In the genomic region with DNA sequence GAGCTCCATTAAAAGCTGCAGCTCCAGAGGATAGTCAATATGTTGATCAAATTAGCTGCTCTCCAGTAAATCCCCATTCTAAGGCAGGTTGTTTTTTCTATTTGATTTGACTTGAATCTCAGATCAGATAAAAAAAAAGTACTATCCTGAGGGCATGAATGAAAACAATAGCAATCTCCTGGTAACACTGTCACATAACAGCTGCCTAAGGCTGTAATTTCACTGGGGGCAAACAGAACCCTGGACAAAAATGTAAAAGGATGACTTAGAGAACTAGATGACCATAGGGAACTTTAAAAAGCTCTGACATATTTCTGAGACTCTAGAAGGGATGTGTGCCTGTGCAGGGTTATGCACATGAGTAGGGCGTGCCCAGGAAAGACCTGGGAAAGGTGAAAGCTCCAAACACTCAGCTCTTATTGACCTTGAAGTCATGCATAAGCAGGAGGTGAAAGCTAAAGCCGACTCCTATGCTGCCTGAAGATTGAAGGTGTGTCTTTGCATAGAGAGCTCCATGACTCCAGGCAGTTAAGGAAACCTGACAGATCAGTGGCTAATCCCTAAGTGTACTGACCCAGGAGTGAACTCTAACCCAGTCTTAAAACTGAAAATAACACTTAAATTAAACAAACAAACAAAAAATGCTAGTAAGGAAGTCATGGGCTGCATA, we compare ENCODE assay signal across 23 cellular contexts.
DNase-seq lines count a peak whose midpoint lies in the region; ATAC-seq and TF ChIP-seq lines count a peak whose summit lies in the region.
"Had no signal": no experiment of that assay in that cellular context is flagged by ENCODE, and none has a peak within 500 bp of the region (broad histone marks: within the 10 kb centered on the region; RNA-seq: fewer than 3 reads in every experiment).

No MANE protein-coding gene starts in this region.

- H3K4me1 ChIP-seq in RWPE2 (ENCODE audit: insufficient read depth, poor library complexity, severe bottlenecking) (peaks cover 15% of the 10 kb centered on the region), mesendoderm (ENCODE audit: control insufficient read depth, low read depth, low read length) (peaks cover 3% of the 10 kb centered on the region), mesenchymal stem cell (ENCODE audit: control insufficient read depth, insufficient read depth, low read depth, low read length) (no peaks in the 10 kb centered on the region)
- H3K4me1 ChIP-seq: right lobe of liver had no signal

- H3K9ac ChIP-seq in mesendoderm (ENCODE audit: low read length) (no peak overlapping the region), mesenchymal stem cell (ENCODE audit: low read length) (no peak overlapping the region)

- ATAC-seq in RWPE2 (ENCODE audit: low read depth), result peak; percentile 89
- no peak for ATAC-seq in GM18870 (IDR thresholded peaks at IDR 0.05; ENCODE audit: unreplicated experiment)
- ATAC-seq: natural killer cell, right lobe of liver, T-cell had no signal

- H3K4me2 ChIP-seq in mesendoderm (ENCODE audit: low read length) (no peak overlapping the region), mesenchymal stem cell (ENCODE audit: low read length, poor library complexity, severe bottlenecking) (no peak overlapping the region)

- peak; percentile 33 for DNase-seq in HPDE6-E6E7 (ENCODE audit: extremely low spot score)
- DNase-seq in NCI-H146 (lab: John Stamatoyannopoulos, UW), result peak; percentile 96
- no peak for DNase-seq in RWPE2 (ENCODE audit: low spot score)
- peak; percentile 53 for DNase-seq in mesendoderm
- no peak for DNase-seq in mesenchymal stem cell
- no peak for DNase-seq in stimulated activated CD4-positive, alpha-beta T cell treated with anti-CD3 and anti-CD28 coated beads, Interleukin-2, amount 100 ng/mL, for 24 hours
- no peak for DNase-seq in posterior cingulate gyrus
- DNase-seq: activated gamma-delta T cell treated with Interleukin-2 at 50 U/mL for 16 hours; activated T-cell treated with anti-CD3 and anti-CD28 coated beads, Interleukin-2, amount 50 U/mL, for 1 hour; adrenal gland; endodermal cell; H9; KBM-7; natural killer cell; NCI-H2029; NCI-H524 treated with DMSO at 0.1 percent for 48 hours; right lobe of liver; SHP77 treated with DMSO at 0.1 percent for 48 hours; stimulated activated CD8-positive, alpha-beta memory T cell treated with anti-CD3 and anti-CD28 coated beads, Interleukin-4, amount 100 ng/mL, for 48 hours; T-cell had no signal

- H2AFZ ChIP-seq in mesenchymal stem cell (ENCODE audit: low read depth, low read length), result no peak overlapping the region

- no peaks in the 10 kb centered on the region for H3K36me3 ChIP-seq in RWPE2 (ENCODE audit: low read depth)
- H3K36me3 ChIP-seq in mesendoderm (ENCODE audit: control insufficient read depth, insufficient read depth, low read length), result no peaks in the 10 kb centered on the region
- no peaks in the 10 kb centered on the region for H3K36me3 ChIP-seq in mesenchymal stem cell (ENCODE audit: control insufficient read depth in 1 of 2, insufficient read depth in 2 of 2, low read depth in 1 of 2, low read length in 2 of 2)
- H3K36me3 ChIP-seq: adrenal gland, right lobe of liver had no signal

- H2BK120ac ChIP-seq in mesendoderm (ENCODE audit: low read depth, low read length), result no peak overlapping the region
- no peak overlapping the region for H2BK120ac ChIP-seq in mesenchymal stem cell (ENCODE audit: low read depth, low read length)

- no CpG with 5 or more reads among the region's 2 CpGs for WGBS in mesendoderm (ENCODE audit: extremely low coverage, insufficient coverage, low lambda C conversion rate)
- WGBS in mesenchymal stem cell, result 83% methylated on average over 2 of the region's 2 CpGs

- intact Hi-C loops in posterior cingulate gyrus (cut with DNase I), result no loop called here

- no peak for TF ChIP-seq CTCF in RWPE2 (IDR thresholded peaks at IDR 0.05; ENCODE audit: poor library complexity, severe bottlenecking)

- no peak overlapping the region for H2BK5ac ChIP-seq in mesendoderm (ENCODE audit: low read length)
- H2BK5ac ChIP-seq in mesenchymal stem cell (ENCODE audit: low read depth, low read length, poor library complexity, severe bottlenecking), result no peak overlapping the region

- H2AK5ac ChIP-seq in mesendoderm (ENCODE audit: low read length) (no peak overlapping the region), mesenchymal stem cell (ENCODE audit: low read length, severe bottlenecking) (no peak overlapping the region)

- H3K23ac ChIP-seq in mesendoderm (ENCODE audit: low read length), result no peak overlapping the region
- no peak overlapping the region for H3K23ac ChIP-seq in mesenchymal stem cell (ENCODE audit: low read length in 2 of 2)

- no peak overlapping the region for H3K14ac ChIP-seq in mesenchymal stem cell (ENCODE audit: low read length in 2 of 2)

- no peaks in the 10 kb centered on the region for H3K27me3 ChIP-seq in RWPE2 (ENCODE audit: insufficient read depth, poor library complexity, severe bottlenecking)
- H3K27me3 ChIP-seq in mesendoderm (ENCODE audit: insufficient read depth, low read length, poor library complexity), result no peaks in the 10 kb centered on the region
- H3K27me3 ChIP-seq in mesenchymal stem cell (ENCODE audit: control insufficient read depth in 1 of 2, insufficient read depth in 1 of 2, low read length in 2 of 2), result no peaks in the 10 kb centered on the region
- H3K27me3 ChIP-seq: adrenal gland, right lobe of liver had no signal

- H3K79me1 ChIP-seq in mesendoderm (ENCODE audit: low read length) (no peaks in the 10 kb centered on the region), mesenchymal stem cell (replicated peaks; ENCODE audit: low read length, poor library complexity, severe bottlenecking) (no peaks in the 10 kb centered on the region)

- H4K8ac ChIP-seq in mesendoderm (ENCODE audit: low read depth, low read length) (no peak overlapping the region), mesenchymal stem cell (ENCODE audit: low read length) (no peak overlapping the region)

- no peak overlapping the region for H2BK15ac ChIP-seq in mesendoderm (replicated peaks; ENCODE audit: low read depth)
- no peak overlapping the region for H2BK15ac ChIP-seq in mesenchymal stem cell (ENCODE audit: low read depth, poor library complexity, severe bottlenecking)

- no peak overlapping the region for H4K5ac ChIP-seq in mesendoderm (ENCODE audit: low read length)

- H4K91ac ChIP-seq in mesenchymal stem cell (ENCODE audit: low read length), result no peak overlapping the region

- H3K27ac ChIP-seq in RWPE2 (ENCODE audit: poor library complexity, severe bottlenecking) (peak overlapping the region; percentile 33), mesendoderm (ENCODE audit: low read depth, low read length) (no peak overlapping the region), mesenchymal stem cell (ENCODE audit: low read length, poor library complexity, severe bottlenecking) (no peak overlapping the region)
- H3K27ac ChIP-seq: adrenal gland, C4-2B, coronary artery, right lobe of liver had no signal

- H3K18ac ChIP-seq in mesendoderm (ENCODE audit: low read length) (no peak overlapping the region), mesenchymal stem cell (ENCODE audit: low read depth in 1 of 2, low read length in 2 of 2) (no peak overlapping the region)

- H3K4ac ChIP-seq in mesendoderm (ENCODE audit: low read depth, low read length) (no peak overlapping the region), mesenchymal stem cell (ENCODE audit: low read depth in 1 of 2, low read length in 2 of 2) (no peak overlapping the region)

- no peaks in the 10 kb centered on the region for H3K79me2 ChIP-seq in mesendoderm (ENCODE audit: control insufficient read depth, insufficient read depth, low read length)

- no peak overlapping the region for H2BK12ac ChIP-seq in mesenchymal stem cell (ENCODE audit: low read length in 2 of 2)

- H3K56ac ChIP-seq in mesendoderm (ENCODE audit: low read length), result no peak overlapping the region

- H3K4me3 ChIP-seq in RWPE2 (ENCODE audit: severe bottlenecking) (no peak overlapping the region), mesendoderm (ENCODE audit: low read length) (no peak overlapping the region), mesenchymal stem cell (ENCODE audit: insufficient read depth in 1 of 2, low read depth in 1 of 2, low read length in 2 of 2) (no peak overlapping the region)
- H3K4me3 ChIP-seq: adrenal gland, coronary artery, right lobe of liver had no signal

- no peaks in the 10 kb centered on the region for H3K9me3 ChIP-seq in RWPE2 (ENCODE audit: severe bottlenecking)
- H3K9me3 ChIP-seq in mesenchymal stem cell (ENCODE audit: control insufficient read depth, low read length), result no peaks in the 10 kb centered on the region
- H3K9me3 ChIP-seq: adrenal gland, right lobe of liver had no signal

Comparison
In these comparisons a context has a peak if more than half of its experiments do, and no peak if none do; other contexts are left out.
1. DNase-seq: peak in HPDE6-E6E7 (single experiment), NCI-H146 (single experiment) and mesendoderm (single experiment); none in RWPE2 (single experiment), mesenchymal stem cell (single experiment), stimulated activated CD4-positive, alpha-beta T cell treated with anti-CD3 and anti-CD28 coated beads, Interleukin-2, amount 100 ng/mL, for 24 hours (0 of 2) and posterior cingulate gyrus (0 of 10).